Comparison of ENCODE assay signal across 10 cellular contexts in the genomic region with DNA sequence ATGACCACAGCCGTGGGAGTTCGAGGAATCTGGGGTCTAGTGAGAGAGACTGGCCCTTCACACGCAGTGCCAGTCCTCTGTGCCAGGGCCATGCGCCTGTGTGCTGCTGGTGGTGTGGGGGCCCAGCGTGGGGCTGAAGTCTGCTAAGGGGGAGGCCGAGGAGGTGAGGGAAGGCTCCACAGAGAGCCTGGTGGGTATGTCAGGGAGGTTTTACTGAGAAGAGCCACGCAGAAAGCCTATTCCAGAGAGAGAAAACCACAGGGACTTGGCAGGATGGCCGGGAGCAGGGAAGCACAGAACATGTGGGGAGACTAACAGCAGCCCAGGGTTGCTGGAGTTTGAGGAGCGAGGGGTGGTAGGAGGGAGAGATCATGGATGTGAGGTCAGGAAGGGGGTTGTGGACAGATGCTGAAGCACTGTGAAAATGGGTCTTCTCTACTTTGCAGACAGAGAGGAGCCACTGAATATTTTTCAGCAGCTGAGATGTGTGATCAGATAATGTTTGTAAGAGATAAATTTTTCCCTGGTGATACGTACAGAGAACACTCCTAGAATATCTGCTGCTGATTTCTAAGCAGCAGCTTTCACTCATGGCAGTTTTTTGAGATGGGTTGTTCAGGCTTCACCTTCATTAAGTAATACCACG. TPM values are rescaled to one million over a fixed set of nuclear protein-coding genes. Genes with fewer than 3 reads are reported as not detected.
DNase-seq lines count a peak whose midpoint lies in the region; ATAC-seq and TF ChIP-seq lines count a peak whose summit lies in the region.
"Had no signal": no experiment of that assay in that cellular context is flagged by ENCODE, and none has a peak within 500 bp of the region (broad histone marks: within the 10 kb centered on the region; RNA-seq: fewer than 3 reads in every experiment).

No MANE protein-coding gene starts in this region.

- no peak for TF ChIP-seq POLR2A in prostate gland (IDR thresholded peaks at IDR 0.05)

- H3K27ac Mint-ChIP-seq in CD4-positive, CD25-positive, alpha-beta regulatory T cell, result peak overlapping the region in 1 of 3 donors; percentile 77
- peak overlapping the region; percentile 17 for H3K27ac Mint-ChIP-seq in central memory CD8-positive, alpha-beta T cell (ENCODE audit: low read depth)
- peak overlapping the region in 4 of 6 donors; percentile 24 to 84 (median 60) for H3K27ac Mint-ChIP-seq in naive B cell

- peaks cover 0 to 4% (median 0%) of the 10 kb centered on the region in 7 donors for H3K9me3 Mint-ChIP-seq in CD4-positive, CD25-positive, alpha-beta regulatory T cell
- H3K9me3 Mint-ChIP-seq in central memory CD8-positive, alpha-beta T cell, result no peaks in the 10 kb centered on the region
- H3K9me3 Mint-ChIP-seq in naive B cell, result no peaks in the 10 kb centered on the region

- H3K36me3 Mint-ChIP-seq in CD4-positive, CD25-positive, alpha-beta regulatory T cell, result peaks cover 6% of the 10 kb centered on the region
- H3K36me3 Mint-ChIP-seq in central memory CD8-positive, alpha-beta T cell (ENCODE audit: insufficient read depth), result no peaks in the 10 kb centered on the region
- no peaks in the 10 kb centered on the region for H3K36me3 Mint-ChIP-seq in naive B cell

- DNase-seq in CD4-positive, CD25-positive, alpha-beta regulatory T cell, result no peak
- no peak for DNase-seq in central memory CD8-positive, alpha-beta T cell (ENCODE audit: low spot score in 2 of 2)
- DNase-seq in naive B cell (no peak), prostate gland (ENCODE audit: low spot score) (no peak)
- DNase-seq in activated CD8-positive, alpha-beta memory T cell treated with anti-CD3 and anti-CD28 coated beads, Interleukin-2, amount 50 U/mL, for 48 hours, result no peak
- DNase-seq: activated CD4-positive, alpha-beta T cell treated with anti-CD3 and anti-CD28 coated beads for 4 hours had no signal

- H3K4me1 Mint-ChIP-seq in CD4-positive, CD25-positive, alpha-beta regulatory T cell, result peaks cover 0 to 8% (median 1%) of the 10 kb centered on the region in 4 donors
- H3K4me1 Mint-ChIP-seq in central memory CD8-positive, alpha-beta T cell, result no peaks in the 10 kb centered on the region
- peaks cover 5 to 12% (median 10%) of the 10 kb centered on the region in 3 donors for H3K4me1 Mint-ChIP-seq in naive B cell

- no peak overlapping the region for H3K4me3 Mint-ChIP-seq in CD4-positive, CD25-positive, alpha-beta regulatory T cell
- no peak overlapping the region for H3K4me3 Mint-ChIP-seq in central memory CD8-positive, alpha-beta T cell
- H3K4me3 Mint-ChIP-seq in naive B cell, result peak overlapping the region in 3 of 8 donors; percentile 2 to 35 (median 10)

- H3K36me3 ChIP-seq in CD4-positive, CD25-positive, alpha-beta regulatory T cell (ENCODE audit: control insufficient read depth, insufficient read depth, low read length), result peaks cover 2% of the 10 kb centered on the region
- no peaks in the 10 kb centered on the region for H3K36me3 ChIP-seq in prostate gland
- H3K36me3 ChIP-seq: uterus had no signal

- H3K4me1 ChIP-seq in CD4-positive, CD25-positive, alpha-beta regulatory T cell (ENCODE audit: control insufficient read depth, insufficient read depth, low read length, poor library complexity, severe bottlenecking), result peaks cover 14% of the 10 kb centered on the region
- H3K4me1 ChIP-seq in prostate gland (replicated peaks), result no peaks in the 10 kb centered on the region

- H3K27me3 ChIP-seq in CD4-positive, CD25-positive, alpha-beta regulatory T cell (ENCODE audit: control insufficient read depth, insufficient read depth, low read length), result no peaks in the 10 kb centered on the region
- H3K27me3 ChIP-seq in prostate gland (replicated peaks; ENCODE audit: insufficient read depth), result no peaks in the 10 kb centered on the region
- H3K27me3 ChIP-seq: uterus had no signal

- TF ChIP-seq CTCF in prostate gland (IDR thresholded peaks at IDR 0.05), result no peak

- no peak for ATAC-seq in CD4-positive, CD25-positive, alpha-beta regulatory T cell (ENCODE audit: low read depth in 2 of 2)
- ATAC-seq in HG02885 (IDR thresholded peaks at IDR 0.05; ENCODE audit: poor library complexity, unreplicated experiment) (peak; percentile 0), naive B cell (ENCODE audit: low read depth in 2 of 2) (no peak), HG03460 (IDR thresholded peaks at IDR 0.05; ENCODE audit: unreplicated experiment) (no peak), GM18519 (IDR thresholded peaks at IDR 0.05; ENCODE audit: low FRiP score, unreplicated experiment) (no peak)
- no peak for ATAC-seq in central memory CD8-positive, alpha-beta T cell (replicated peaks; ENCODE audit: extremely low read depth, poor library complexity, severe bottlenecking)

- peak overlapping the region; percentile 46 for H3K4me3 ChIP-seq in CD4-positive, CD25-positive, alpha-beta regulatory T cell (ENCODE audit: low read depth, low read length)
- no peak overlapping the region for H3K4me3 ChIP-seq in prostate gland
- H3K4me3 ChIP-seq: uterus had no signal

- no peaks in the 10 kb centered on the region for H3K27me3 Mint-ChIP-seq in CD4-positive, CD25-positive, alpha-beta regulatory T cell
- no peaks in the 10 kb centered on the region for H3K27me3 Mint-ChIP-seq in central memory CD8-positive, alpha-beta T cell
- no peaks in the 10 kb centered on the region for H3K27me3 Mint-ChIP-seq in naive B cell

- H3K27ac ChIP-seq in CD4-positive, CD25-positive, alpha-beta regulatory T cell (ENCODE audit: insufficient read depth, low read length, poor library complexity, severe bottlenecking), result no peak overlapping the region
- no peak overlapping the region for H3K27ac ChIP-seq in prostate gland

- no peaks in the 10 kb centered on the region for H3K9me3 ChIP-seq in CD4-positive, CD25-positive, alpha-beta regulatory T cell (ENCODE audit: control insufficient read depth in 2 of 2, low read length in 2 of 2)
- H3K9me3 ChIP-seq in prostate gland, result no peaks in the 10 kb centered on the region
- H3K9me3 ChIP-seq: uterus had no signal

- intact Hi-C loops in prostate gland (cut with DNase I), result no loop called here

- 70% methylated on average over 11 of the region's 11 CpGs for WGBS in prostate gland

RNA-seq across cellular contexts. Expression of a gene that starts 35.4 kb away (rescaled TPM):
- total RNA-seq in CD4-positive, CD25-positive, alpha-beta regulatory T cell, result 46.6 TPM
- polyA plus RNA-seq in CD4-positive, CD25-positive, alpha-beta regulatory T cell, result 10 to 100 TPM; 45.5 to 48.5 (median 47.5) TPM
- 100 to 1,000 TPM in 5 of 6 donors, 10 to 100 TPM in 1; 89.6 to 177 (median 134) TPM for polyA plus RNA-seq in naive B cell (ENCODE audit: low read depth in 6 of 6)
- total RNA-seq in prostate gland, result 10 to 100 TPM; 29.8 to 95.8 TPM
